8 cellular contexts compared by ENCODE assay signal in genomic region chr11:18393581-18394299, GRCh38. TPM values are rescaled to one million over a fixed set of nuclear protein-coding genes. Genes with fewer than 3 reads are reported as not detected.
A peak's percentile ranks its signal among the peaks of the same experiment; 100 is the strongest.
DNase-seq lines count a peak whose midpoint lies in the region; ATAC-seq and TF ChIP-seq lines count a peak whose summit lies in the region.

No MANE protein-coding gene starts in this region.

- TF ChIP-seq CTCF in SU-DHL-6 (IDR thresholded peaks at IDR 0.05; ENCODE audit: insufficient read depth, low read length, poor library complexity, severe bottlenecking) (no peak), esophagus muscularis mucosa (IDR thresholded peaks at IDR 0.05) (no peak), psoas muscle (IDR thresholded peaks at IDR 0.05) (no peak)

- H3K27me3 Mint-ChIP-seq in activated T-cell treated with anti-CD3 and anti-CD28 coated beads, Interleukin-2, amount 50 U/mL, for 72 hours (ENCODE audit: low read depth): no peaks in the 10 kb centered on the region

- H2AFZ ChIP-seq in SU-DHL-6 (ENCODE audit: low read depth, low read length, severe bottlenecking): peak overlapping the region; percentile 76

- H3K36me3 ChIP-seq in SU-DHL-6 (ENCODE audit: low read length): peaks cover 26% of the 10 kb centered on the region
- peaks cover 13 to 22% (median 19%) of the 10 kb centered on the region in 4 donors for H3K36me3 ChIP-seq in esophagus muscularis mucosa
- peaks cover 3 to 24% of the 10 kb centered on the region in 2 donors for H3K36me3 ChIP-seq in psoas muscle (ENCODE audit: insufficient read depth in 1 of 2, low read depth in 1 of 2)

- H3K4me3 Mint-ChIP-seq in activated T-cell treated with anti-CD3 and anti-CD28 coated beads, Interleukin-2, amount 50 U/mL, for 72 hours: peak overlapping the region; percentile 97 to 99

- H3K9me3 ChIP-seq in SU-DHL-6 (ENCODE audit: insufficient read depth, low read length) (no peaks in the 10 kb centered on the region), esophagus muscularis mucosa (no peaks in the 10 kb centered on the region), psoas muscle (no peaks in the 10 kb centered on the region)

- H3K4me3 ChIP-seq in SU-DHL-6 (ENCODE audit: insufficient read depth, low read length, poor library complexity, severe bottlenecking): peak overlapping the region; percentile 38
- peak overlapping the region; percentile 80 to 89 (median 86) for H3K4me3 ChIP-seq in esophagus muscularis mucosa
- H3K4me3 ChIP-seq in psoas muscle: peak overlapping the region; percentile 79

- no peaks in the 10 kb centered on the region for H3K9me3 Mint-ChIP-seq in activated T-cell treated with anti-CD3 and anti-CD28 coated beads, Interleukin-2, amount 50 U/mL, for 72 hours

- peaks cover 15 to 34% (median 28%) of the 10 kb centered on the region in 4 donors for H3K4me1 ChIP-seq in esophagus muscularis mucosa
- peaks cover 25% of the 10 kb centered on the region for H3K4me1 ChIP-seq in psoas muscle

- H3F3A ChIP-seq in SU-DHL-6 (ENCODE audit: insufficient read depth): peaks cover 32% of the 10 kb centered on the region

- peak; percentile 41 to 50 for DNase-seq in activated T-cell treated with anti-CD3 and anti-CD28 coated beads, Interleukin-2, amount 50 U/mL, for 72 hours
- DNase-seq in activated T-cell treated with anti-CD3 and anti-CD28 coated beads, Interleukin-2, amount 50 U/mL, for 1 hour: no peak
- DNase-seq in esophagus muscularis mucosa (ENCODE audit: extremely low spot score) (no peak), psoas muscle (peak in 1 of 2 donors; percentile 23), erythroblast (lab: John Stamatoyannopoulos, UW) (no peak), NCI-H1092 (lab: John Stamatoyannopoulos, UW) (no peak), G401 (ENCODE audit: low spot score) (no peak)

- peaks cover 67% of the 10 kb centered on the region for H3K4me1 Mint-ChIP-seq in activated T-cell treated with anti-CD3 and anti-CD28 coated beads, Interleukin-2, amount 50 U/mL, for 72 hours (ENCODE audit: low read depth)

- H3K36me3 Mint-ChIP-seq in activated T-cell treated with anti-CD3 and anti-CD28 coated beads, Interleukin-2, amount 50 U/mL, for 72 hours (ENCODE audit: insufficient read depth in 2 of 2): peaks cover 17 to 30% of the 10 kb centered on the region in 2 donors

- peak overlapping the region; percentile 58 for H3K4me2 ChIP-seq in SU-DHL-6 (ENCODE audit: low read depth, low read length, poor library complexity, severe bottlenecking)

- TF ChIP-seq POLR2A in esophagus muscularis mucosa (IDR thresholded peaks at IDR 0.05; ENCODE audit: low read depth) (no peak), erythroblast (IDR thresholded peaks at IDR 0.05; ENCODE audit: low read length) (no peak)

- peak overlapping the region; percentile 97 for H3K27ac Mint-ChIP-seq in activated T-cell treated with anti-CD3 and anti-CD28 coated beads, Interleukin-2, amount 50 U/mL, for 72 hours

- TF ChIP-seq EP300 in esophagus muscularis mucosa (IDR thresholded peaks at IDR 0.05): no peak

- 73% methylated on average over 22 of the region's 22 CpGs for WGBS in esophagus muscularis mucosa
- 72 to 79% (median 73%) methylated on average over 22 of the region's 22 CpGs for WGBS in psoas muscle, 3 donors

- in situ Hi-C loops in G401 (cut with HindIII; ENCODE audit: low sequenced_read_pairs): no loop called here

- H3K9ac ChIP-seq in SU-DHL-6 (ENCODE audit: low read length): peak overlapping the region; percentile 97

- H3K27ac ChIP-seq in SU-DHL-6 (ENCODE audit: low read depth, low read length) (peak overlapping the region; percentile 51), esophagus muscularis mucosa (replicated peaks in 1 of 4) (peak overlapping the region; percentile 92 to 97 (median 96)), psoas muscle (peak overlapping the region; percentile 98)

- peak; percentile 12 to 16 for ATAC-seq in activated T-cell treated with anti-CD3 and anti-CD28 coated beads, Interleukin-2, amount 50 U/mL, for 72 hours (replicated peaks in 1 of 2)
- ATAC-seq in psoas muscle: peak in 3 of 4 donors; percentile 0 to 29 (median 11)

- no peaks in the 10 kb centered on the region for H3K9me2 ChIP-seq in SU-DHL-6 (replicated peaks; ENCODE audit: insufficient read depth, low read length)

- intact Hi-C loops in esophagus muscularis mucosa (cut with DNase I): loop anchor here (2.0 kb wide), 1 partner anchor 71 kb away; the partner anchor contains the start of genes GTF2H1 and HPS5
- intact Hi-C loops in psoas muscle (cut with DNase I): loop anchor here in 1 of 2 donors (5.0 kb wide), 1 partner anchor 304 kb away; the partner anchor contains the start of gene TMEM86A

- H4K20me1 ChIP-seq in SU-DHL-6 (ENCODE audit: low read depth, low read length): peaks cover 20% of the 10 kb centered on the region

- no peaks in the 10 kb centered on the region for H3K27me3 ChIP-seq in SU-DHL-6 (ENCODE audit: low read length)
- no peaks in the 10 kb centered on the region for H3K27me3 ChIP-seq in esophagus muscularis mucosa
- H3K27me3 ChIP-seq in psoas muscle (ENCODE audit: insufficient read depth in 3 of 3, low read length in 2 of 3): no peaks in the 10 kb centered on the region

- H3K79me2 ChIP-seq in SU-DHL-6 (ENCODE audit: insufficient read depth, low read length): peaks cover 38% of the 10 kb centered on the region

RNA-seq across cellular contexts. Expression of gene LDHA, which starts 0.6 kb away (rescaled TPM):
- 100 to 1,000 TPM; 629 to 665 TPM for total RNA-seq in activated T-cell treated with anti-CD3 and anti-CD28 coated beads, Interleukin-2, amount 50 U/mL, for 72 hours
- total RNA-seq in esophagus muscularis mucosa (100 to 1,000 TPM; 399 to 523 (median 446) TPM), psoas muscle (100 to 1,000 TPM; 254 to 867 (median 701) TPM)
- polyA plus RNA-seq in psoas muscle: 1,000 to 10,000 TPM in 2 of 3 donors, 100 to 1,000 TPM in 1; 903 to 1,038 (median 1,020) TPM
- 543 and 699 TPM in 2 replicates for total RNA-seq in G401 (2014; rRNA removed; shearing (Covaris generic))

RNA-seq across cellular contexts. Expression of gene LDHC, which starts 18.4 kb away (rescaled TPM):
- total RNA-seq in activated T-cell treated with anti-CD3 and anti-CD28 coated beads, Interleukin-2, amount 50 U/mL, for 72 hours: not detected
- total RNA-seq in esophagus muscularis mucosa: not detected
- 1 to 10 TPM in 2 of 4 donors, under 1 TPM in 1, not detected in 1; 0.64 to 3.0 (median 2.5) TPM for total RNA-seq in psoas muscle
- 1 to 10 TPM in 2 of 3 donors, not detected in 1; 2.3 to 4.0 TPM for polyA plus RNA-seq in psoas muscle
- not detected in 2 replicates for total RNA-seq in G401 (2014; rRNA removed; shearing (Covaris generic))

Comparison
In these comparisons a context has a peak if more than half of its experiments do, and no peak if none do; other contexts are left out.
1. DNase-seq: peak in activated T-cell treated with anti-CD3 and anti-CD28 coated beads, Interleukin-2, amount 50 U/mL, for 72 hours (2 of 2); none in activated T-cell treated with anti-CD3 and anti-CD28 coated beads, Interleukin-2, amount 50 U/mL, for 1 hour (single experiment), esophagus muscularis mucosa (single experiment), erythroblast (0 of 2), NCI-H1092 (single experiment) and G401 (single experiment).
2. Peak in every context shown above with its lines, with median percentiles within 50 percentile points of each other: H3K27ac ChIP-seq and H3K4me3 ChIP-seq.